ENCODE assay signal across 1 cellular context in genomic region chr5:14173419-14174234, GRCh38.
TF ChIP-seq lines count a peak whose summit lies in the region.

No MANE protein-coding gene starts in this region.

TF ChIP-seq in HepG2, 621 proteins besides CTCF, POLR2A, EP300 and RAD21:
- TF ChIP-seq THAP9 (CRISPR knock-in tag; IDR thresholded peaks at IDR 0.05; ENCODE audit: borderline replicate concordance) = no peak
- no peak for TF ChIP-seq ZNF678 (CRISPR knock-in tag; IDR thresholded peaks at IDR 0.05)
- TF ChIP-seq FOXM1 (CRISPR knock-in tag; IDR thresholded peaks at IDR 0.05) = no peak
- no peak for TF ChIP-seq SNAPC4 (CRISPR knock-in tag; IDR thresholded peaks at IDR 0.05)
